Comparison of ENCODE assay signal across 30 cellular contexts in genomic region chr17:68565656-68566055, GRCh38. TPM values are rescaled to one million over a fixed set of nuclear protein-coding genes. Genes with fewer than 3 reads are reported as not detected.
"Had no signal": no experiment of that assay in that cellular context is flagged by ENCODE, and none has a peak within 500 bp of the region (broad histone marks: within the 10 kb centered on the region; RNA-seq: fewer than 3 reads in every experiment).

No MANE protein-coding gene starts in this region.

- DNase-seq: activated CD4-positive, alpha-beta memory T cell treated with anti-CD3 and anti-CD28 coated beads, Interleukin-2, amount 10 ng/mL, durations not matched to agents 7 days and 5 days; activated CD4-positive, alpha-beta T cell treated with anti-CD3 and anti-CD28 coated beads for 1 hour; activated CD4-positive, alpha-beta T cell treated with anti-CD3 and anti-CD28 coated beads, Interleukin-2, amount 10 ng/mL, durations not matched to agents 7 days and 5 days; activated CD8-positive, alpha-beta memory T cell treated with anti-CD3 and anti-CD28 coated beads, Interleukin-2, amount 50 U/mL, for 48 hours; activated gamma-delta T cell; activated naive CD4-positive, alpha-beta T cell treated with anti-CD3 and anti-CD28 coated beads, Interleukin-2, amount 50 U/mL, for 16 hours; activated T-cell treated with anti-CD3 and anti-CD28 coated beads, Interleukin-2, amount 50 U/mL, for 24 hours; anterior cingulate cortex; colonic mucosa; effector CD8-positive, alpha-beta T cell; left colon; lower lobe of right lung; mucosa of descending colon; naive B cell; ovary; sigmoid colon; stimulated activated CD4-positive, alpha-beta T cell treated with anti-CD3 and anti-CD28 coated beads, Interleukin-15, amount 100 ng/mL, for 24 hours; stimulated activated CD4-positive, alpha-beta T cell treated with anti-CD3 and anti-CD28 coated beads, Interleukin-2, amount 100 ng/mL, for 24 hours; stimulated activated naive B cell treated with anti-CD40 and anti-IgM and Interleukin-4, amounts not matched to agents 10 μg/mL and 1 μg/mL and 100 μg/mL, for 72 hours; stomach; T-helper 2 cell; tibial artery had no signal

- ATAC-seq: left colon; mucosa of descending colon; stimulated activated naive B cell treated with anti-CD40 and anti-IgM and Interleukin-4, amounts not matched to agents 10 μg/mL and 1 μg/mL and 100 μg/mL, for 72 hours; WTC11 had no signal

- H3K27me3 ChIP-seq: colonic mucosa, gastroesophageal sphincter, hepatocyte, ovary, sigmoid colon, stomach, tibial artery had no signal

- H3K36me3 ChIP-seq: colonic mucosa, gastroesophageal sphincter, lower lobe of right lung, ovary, sigmoid colon, stomach, tibial artery had no signal

- H3K4me1 ChIP-seq: colonic mucosa, sigmoid colon, tibial artery had no signal

- H3K4me2 ChIP-seq: hepatocyte had no signal

- H3K9me3 ChIP-seq: colonic mucosa, gastroesophageal sphincter, lower lobe of right lung, mucosa of descending colon, ovary, sigmoid colon, stomach, tibial artery had no signal

- H3K4me3 ChIP-seq: colonic mucosa, gastroesophageal sphincter, hepatocyte, lower lobe of right lung, mucosa of descending colon, ovary, sigmoid colon, smooth muscle cell, stomach, tibial artery had no signal

- H3K27ac ChIP-seq: colonic mucosa, gastroesophageal sphincter, hepatocyte, ovary, tibial artery had no signal

- H2AFZ ChIP-seq: hepatocyte had no signal

- H3K79me2 ChIP-seq: hepatocyte had no signal

RNA-seq across cellular contexts. Expression of gene FAM20A, which starts 35.5 kb away (rescaled TPM):
- total RNA-seq: activated CD4-positive, alpha-beta memory T cell treated with anti-CD3 and anti-CD28 coated beads, Interleukin-2, amount 10 ng/mL, durations not matched to agents 7 days and 5 days; activated CD4-positive, alpha-beta T cell treated with anti-CD3 and anti-CD28 coated beads, Interleukin-2, amount 10 ng/mL, durations not matched to agents 7 days and 5 days; dermis microvascular lymphatic vessel endothelial cell; epithelial cell of proximal tubule had no signal
- polyA plus RNA-seq: keratinocyte, neural cell had no signal
